Comparison of ENCODE assay signal across 12 cellular contexts in genomic region chr7:27193335-27194001, GRCh38. TPM values are rescaled to one million over a fixed set of nuclear protein-coding genes. Genes with fewer than 3 reads are reported as not detected.
DNase-seq lines count a peak whose midpoint lies in the region; ATAC-seq and TF ChIP-seq lines count a peak whose summit lies in the region.
"Had no signal": no experiment of that assay in that cellular context is flagged by ENCODE, and none has a peak within 500 bp of the region (broad histone marks: within the 10 kb centered on the region; RNA-seq: fewer than 3 reads in every experiment).

No MANE protein-coding gene starts in this region.

- H3K4me1 ChIP-seq in muscle layer of colon (ENCODE audit: insufficient read depth, low read length): peaks cover 20% of the 10 kb centered on the region
- peaks cover 36% of the 10 kb centered on the region for H3K4me1 ChIP-seq in suprapubic skin

- peaks cover 89% of the 10 kb centered on the region for H3K27me3 Mint-ChIP-seq in T-helper 2 cell treated with Interferon-gamma antibody and Interleukin-4, amounts not matched to agents 5 μg/mL and 100 μg/mL, for 36 hours (ENCODE audit: low read depth)
- peaks cover 71% of the 10 kb centered on the region for H3K27me3 Mint-ChIP-seq in activated T-helper 17 cell treated with anti-CD3 and anti-CD28 coated beads, Interleukin-2, amount 50 U/mL, for 72 hours

- H3K4me3 Mint-ChIP-seq in T-helper 2 cell treated with Interferon-gamma antibody and Interleukin-4, amounts not matched to agents 5 μg/mL and 100 μg/mL, for 36 hours: no peak overlapping the region
- H3K4me3 Mint-ChIP-seq in activated T-helper 17 cell treated with anti-CD3 and anti-CD28 coated beads, Interleukin-2, amount 50 U/mL, for 72 hours: peak overlapping the region; percentile 39
- H3K4me3 Mint-ChIP-seq: neural crest cell had no signal

- H3K27ac ChIP-seq in muscle layer of colon (ENCODE audit: low read depth, low read length) (peak overlapping the region; percentile 97), suprapubic skin (no peak overlapping the region)

- peak overlapping the region; percentile 94 for H3K9ac ChIP-seq in muscle layer of colon (ENCODE audit: low read length)

- peak overlapping the region; percentile 49 for H3K27ac Mint-ChIP-seq in T-helper 2 cell treated with Interferon-gamma antibody and Interleukin-4, amounts not matched to agents 5 μg/mL and 100 μg/mL, for 36 hours
- H3K27ac Mint-ChIP-seq in activated T-helper 17 cell treated with anti-CD3 and anti-CD28 coated beads, Interleukin-2, amount 50 U/mL, for 72 hours: no peak overlapping the region

- H3K27me3 ChIP-seq in muscle layer of colon (ENCODE audit: control insufficient read depth in 1 of 2, insufficient read depth in 2 of 2, low read length in 2 of 2): peaks cover 13 to 15% of the 10 kb centered on the region in 2 donors
- H3K27me3 ChIP-seq in suprapubic skin: peaks cover 100% of the 10 kb centered on the region

- DNase-seq in T-helper 2 cell treated with Interferon-gamma antibody and Interleukin-4, amounts not matched to agents 5 μg/mL and 100 μg/mL, for 36 hours (ENCODE audit: low spot score): no peak
- no peak for DNase-seq in T-helper 2 cell
- peak; percentile 44 to 76 for DNase-seq in suprapubic skin (ENCODE audit: low spot score in 2 of 2)
- no peak for DNase-seq in AG20443 (ENCODE audit: low spot score)
- DNase-seq in anterior cingulate cortex (lab: John Stamatoyannopoulos, UW): no peak
- DNase-seq: 8988T, foreskin melanocyte, NCI-H2171 had no signal

- ATAC-seq in activated T-helper 17 cell treated with anti-CD3 and anti-CD28 coated beads, Interleukin-2, amount 50 U/mL, for 72 hours (replicated peaks): no peak
- no peak for ATAC-seq in GM21825 (IDR thresholded peaks at IDR 0.05; ENCODE audit: unreplicated experiment)

- no peaks in the 10 kb centered on the region for H3K36me3 ChIP-seq in muscle layer of colon (ENCODE audit: insufficient read depth, low read length)
- no peaks in the 10 kb centered on the region for H3K36me3 ChIP-seq in suprapubic skin

- 61% methylated on average over 29 of the region's 29 CpGs for WGBS in suprapubic skin

- no peak for TF ChIP-seq POLR2A in suprapubic skin (IDR thresholded peaks at IDR 0.05)

- no peaks in the 10 kb centered on the region for H3K9me3 Mint-ChIP-seq in T-helper 2 cell treated with Interferon-gamma antibody and Interleukin-4, amounts not matched to agents 5 μg/mL and 100 μg/mL, for 36 hours
- H3K9me3 Mint-ChIP-seq in activated T-helper 17 cell treated with anti-CD3 and anti-CD28 coated beads, Interleukin-2, amount 50 U/mL, for 72 hours: no peaks in the 10 kb centered on the region
- H3K9me3 Mint-ChIP-seq: neural crest cell had no signal

- no peak for TF ChIP-seq EP300 in suprapubic skin (IDR thresholded peaks at IDR 0.05)

- peak overlapping the region; percentile 75 to 92 for H3K4me3 ChIP-seq in muscle layer of colon (ENCODE audit: low read depth in 1 of 2, low read length in 2 of 2)
- peak overlapping the region; percentile 45 for H3K4me3 ChIP-seq in suprapubic skin

- H3K4me1 Mint-ChIP-seq in T-helper 2 cell treated with Interferon-gamma antibody and Interleukin-4, amounts not matched to agents 5 μg/mL and 100 μg/mL, for 36 hours (ENCODE audit: low read depth): peaks cover 4% of the 10 kb centered on the region
- H3K4me1 Mint-ChIP-seq in activated T-helper 17 cell treated with anti-CD3 and anti-CD28 coated beads, Interleukin-2, amount 50 U/mL, for 72 hours: peaks cover 8% of the 10 kb centered on the region

- peaks cover 2% of the 10 kb centered on the region for H3K36me3 Mint-ChIP-seq in T-helper 2 cell treated with Interferon-gamma antibody and Interleukin-4, amounts not matched to agents 5 μg/mL and 100 μg/mL, for 36 hours (ENCODE audit: low read depth)
- no peaks in the 10 kb centered on the region for H3K36me3 Mint-ChIP-seq in activated T-helper 17 cell treated with anti-CD3 and anti-CD28 coated beads, Interleukin-2, amount 50 U/mL, for 72 hours (ENCODE audit: low read depth)

- H3K9me3 ChIP-seq in muscle layer of colon (ENCODE audit: low read length): no peaks in the 10 kb centered on the region
- H3K9me3 ChIP-seq in suprapubic skin: no peaks in the 10 kb centered on the region

- no peak for TF ChIP-seq CTCF in suprapubic skin (IDR thresholded peaks at IDR 0.05)

RNA-seq across cellular contexts. Expression of gene HOXA13, which starts 6.4 kb away (rescaled TPM):
- not detected for total RNA-seq in activated T-helper 17 cell treated with anti-CD3 and anti-CD28 coated beads, Interleukin-2, amount 50 U/mL, for 72 hours
- under 1 TPM in 1 of 4 donors, not detected in 3; 0.17 TPM for total RNA-seq in suprapubic skin
- total RNA-seq: neural crest cell had no signal

RNA-seq across cellular contexts. Expression of gene HOXA11, which starts 8.4 kb away (rescaled TPM):
- not detected for total RNA-seq in activated T-helper 17 cell treated with anti-CD3 and anti-CD28 coated beads, Interleukin-2, amount 50 U/mL, for 72 hours
- 1 to 10 TPM in 1 of 4 donors, under 1 TPM in 2, not detected in 1; 0.34 to 1.2 (median 0.95) TPM for total RNA-seq in suprapubic skin
- total RNA-seq: neural crest cell had no signal

RNA-seq across cellular contexts. Expression of gene HOXA10, which starts 19.3 kb away (rescaled TPM):
- total RNA-seq in activated T-helper 17 cell treated with anti-CD3 and anti-CD28 coated beads, Interleukin-2, amount 50 U/mL, for 72 hours: not detected
- total RNA-seq in suprapubic skin: 1 to 10 TPM; 4.7 to 8.9 (median 6.0) TPM

RNA-seq across cellular contexts. Expression of gene HOXA9, which starts 28.1 kb away (rescaled TPM):
- total RNA-seq in activated T-helper 17 cell treated with anti-CD3 and anti-CD28 coated beads, Interleukin-2, amount 50 U/mL, for 72 hours: not detected
- 10 to 100 TPM; 26.7 to 64.8 (median 48.7) TPM for total RNA-seq in suprapubic skin

RNA-seq across cellular contexts. Expression of gene HOXA7, which starts 37.0 kb away (rescaled TPM):
- total RNA-seq in activated T-helper 17 cell treated with anti-CD3 and anti-CD28 coated beads, Interleukin-2, amount 50 U/mL, for 72 hours: not detected
- total RNA-seq in suprapubic skin: 10 to 100 TPM; 14.8 to 23.6 (median 17.5) TPM

Comparison
In these comparisons a context has a peak if more than half of its experiments do, and no peak if none do; other contexts are left out.
1. DNase-seq: peak in suprapubic skin (2 of 2); none in T-helper 2 cell treated with Interferon-gamma antibody and Interleukin-4, amounts not matched to agents 5 μg/mL and 100 μg/mL, for 36 hours (single experiment), T-helper 2 cell (0 of 5), AG20443 (single experiment) and anterior cingulate cortex (0 of 58).
2. RNA of gene HOXA10, which starts 19.3 kb away (total RNA-seq): 4.7 to 8.9 TPM in suprapubic skin; not detected in activated T-helper 17 cell treated with anti-CD3 and anti-CD28 coated beads, Interleukin-2, amount 50 U/mL, for 72 hours; every median in the first group is over 4 times any median in the second.